8 cellular contexts compared by ENCODE assay signal in the genomic region with DNA sequence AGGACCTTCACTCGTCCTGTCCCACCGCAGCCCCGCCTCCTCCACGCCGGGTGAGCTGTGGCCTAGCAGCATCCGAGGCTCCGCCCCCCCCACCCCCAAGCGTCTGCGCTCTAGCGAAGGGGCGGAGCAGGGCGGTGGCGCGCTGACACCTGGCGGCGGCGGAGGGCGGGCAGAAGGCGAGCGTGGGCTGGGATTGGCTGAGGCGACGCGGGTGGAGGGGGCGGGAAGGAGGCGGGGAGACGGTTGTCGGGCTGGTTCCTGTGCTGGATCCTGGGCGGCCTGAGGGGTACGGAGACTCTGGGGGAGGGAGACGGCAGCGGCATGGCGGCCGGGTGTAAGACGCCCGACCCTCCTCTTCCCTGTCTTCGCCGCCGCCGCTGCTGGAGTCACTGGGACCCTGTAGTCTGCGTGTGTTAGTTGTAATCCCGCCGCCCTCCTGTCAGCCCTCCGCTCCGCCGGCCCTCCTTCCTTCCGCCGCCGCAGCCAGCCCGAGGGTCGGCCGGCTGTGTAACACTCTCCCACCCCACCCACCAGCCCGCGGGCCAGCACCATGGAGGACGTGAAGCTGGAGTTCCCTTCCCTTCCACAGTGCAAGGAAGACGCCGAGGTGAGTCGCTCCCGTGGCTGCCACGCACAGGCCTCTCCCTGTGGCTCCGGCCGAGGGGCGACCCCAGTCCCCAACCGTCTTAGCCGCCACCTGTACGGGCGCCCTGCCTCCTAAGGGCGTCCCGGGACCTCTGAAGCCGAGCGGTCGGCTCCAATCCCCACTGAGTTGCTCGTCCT. TPM values are rescaled to one million over a fixed set of nuclear protein-coding genes. Genes with fewer than 3 reads are reported as not detected.
DNase-seq lines count a peak whose midpoint lies in the region; ATAC-seq and TF ChIP-seq lines count a peak whose summit lies in the region.

A gene with protein sequence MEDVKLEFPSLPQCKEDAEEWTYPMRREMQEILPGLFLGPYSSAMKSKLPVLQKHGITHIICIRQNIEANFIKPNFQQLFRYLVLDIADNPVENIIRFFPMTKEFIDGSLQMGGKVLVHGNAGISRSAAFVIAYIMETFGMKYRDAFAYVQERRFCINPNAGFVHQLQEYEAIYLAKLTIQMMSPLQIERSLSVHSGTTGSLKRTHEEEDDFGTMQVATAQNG (plus strand): TSS at position 242 of the 783 bp plus-strand sequence. CDS start 309 bp downstream, at position 551.

- ATAC-seq in GM19351 (IDR thresholded peaks at IDR 0.05; ENCODE audit: unreplicated experiment) (peak; percentile 90), HG03520 (IDR thresholded peaks at IDR 0.05; ENCODE audit: unreplicated experiment) (peak; percentile 87), left colon (peak; percentile 97)

- peak within 1 kb of the TSS; percentile 96 for H3K4me3 Mint-ChIP-seq in activated CD4-positive, alpha-beta T cell treated with anti-CD3 and anti-CD28 coated beads, Interleukin-2, amount 10 ng/mL, durations not matched to agents 24 days and 14 days

- H3K27ac ChIP-seq in BLaER1 treated with 17β-estradiol and CSF1 and Interleukin-3, amounts not matched to agents 10 nM and 100 nM, result peak within 1 kb of the TSS; percentile 80 to 92 (median 85)
- peak within 1 kb of the TSS; percentile 73 to 96 for H3K27ac ChIP-seq in coronary artery

- DNase-seq in NCI-H526 treated with DMSO at 0.1 percent for 48 hours (lab: John Stamatoyannopoulos, UW) (peak; percentile 93), coronary artery (ENCODE audit: low spot score) (peak; percentile 99), left colon (peak; percentile 99 to 100)
- peak; percentile 99 for DNase-seq in activated CD4-positive, alpha-beta T cell treated with anti-CD3 and anti-CD28 coated beads, Interleukin-2, amount 10 ng/mL, durations not matched to agents 24 days and 14 days
- peak; percentile 98 to 99 for DNase-seq in stimulated activated CD4-positive, alpha-beta T cell treated with anti-CD3 and anti-CD28 coated beads, Interleukin-1b, Interleukin-23, amount 100 ng/mL, for 4 hours (ENCODE audit: low read depth in 2 of 2)

- no peak for TF ChIP-seq CTCF in coronary artery (IDR thresholded peaks at IDR 0.05)

- peaks cover 0 to 45% (median 14%) of the 10 kb centered on the region in 11 experiments; a peak in 14 of 22 replicates for H4K20me1 ChIP-seq in BLaER1 treated with 17β-estradiol and CSF1 and Interleukin-3, amounts not matched to agents 10 nM and 100 nM

- H3K36me3 Mint-ChIP-seq in activated CD4-positive, alpha-beta T cell treated with anti-CD3 and anti-CD28 coated beads, Interleukin-2, amount 10 ng/mL, durations not matched to agents 24 days and 14 days (ENCODE audit: low read depth), result peaks cover 40% of the 10 kb centered on the region

- H3K36me3 ChIP-seq in BLaER1 treated with 17β-estradiol and CSF1 and Interleukin-3, amounts not matched to agents 10 nM and 100 nM, result peaks cover 61 to 76% (median 68%) of the 10 kb centered on the region in 11 experiments

- peak within 1 kb of the TSS; percentile 88 to 95 (median 91) for H3K9ac ChIP-seq in BLaER1 treated with 17β-estradiol and CSF1 and Interleukin-3, amounts not matched to agents 10 nM and 100 nM

- H3K4me1 Mint-ChIP-seq in activated CD4-positive, alpha-beta T cell treated with anti-CD3 and anti-CD28 coated beads, Interleukin-2, amount 10 ng/mL, durations not matched to agents 24 days and 14 days, result peaks cover 21% of the 10 kb centered on the region

- no peaks in the 10 kb centered on the region for H3K9me3 Mint-ChIP-seq in activated CD4-positive, alpha-beta T cell treated with anti-CD3 and anti-CD28 coated beads, Interleukin-2, amount 10 ng/mL, durations not matched to agents 24 days and 14 days

- no peaks in the 10 kb centered on the region for H3K27me3 Mint-ChIP-seq in activated CD4-positive, alpha-beta T cell treated with anti-CD3 and anti-CD28 coated beads, Interleukin-2, amount 10 ng/mL, durations not matched to agents 24 days and 14 days

- H3K4me1 ChIP-seq in BLaER1 treated with 17β-estradiol and CSF1 and Interleukin-3, amounts not matched to agents 10 nM and 100 nM, result peaks cover 6 to 32% (median 21%) of the 10 kb centered on the region in 10 experiments; a peak in 18 of 20 replicates

- peaks cover 0 to 9% (median 0%) of the 10 kb centered on the region in 11 experiments; a peak in 2 of 22 replicates for H3K9me3 ChIP-seq in BLaER1 treated with 17β-estradiol and CSF1 and Interleukin-3, amounts not matched to agents 10 nM and 100 nM (replicated peaks in 1 of 11)

- H3K4me3 ChIP-seq in BLaER1 treated with 17β-estradiol and CSF1 and Interleukin-3, amounts not matched to agents 10 nM and 100 nM, result peak within 1 kb of the TSS; percentile 78 to 100 (median 94)
- H3K4me3 ChIP-seq in coronary artery, result peak within 1 kb of the TSS; percentile 97

- H3K27ac Mint-ChIP-seq in activated CD4-positive, alpha-beta T cell treated with anti-CD3 and anti-CD28 coated beads, Interleukin-2, amount 10 ng/mL, durations not matched to agents 24 days and 14 days, result peak within 1 kb of the TSS; percentile 88

- intact Hi-C loops in activated CD4-positive, alpha-beta T cell treated with anti-CD3 and anti-CD28 coated beads, Interleukin-2, amount 10 ng/mL, durations not matched to agents 24 days and 14 days (cut with micrococcal nuclease), result loop anchor here (1.0 to 2.0 kb wide), 5 partner anchors 12 to 177 kb away; a partner anchor contains a TSS
- intact Hi-C loops in left colon (cut with DNase I, micrococcal nuclease), result no loop called here

- H3K4me2 ChIP-seq in BLaER1 treated with 17β-estradiol and CSF1 and Interleukin-3, amounts not matched to agents 10 nM and 100 nM, result peak within 1 kb of the TSS; percentile 61 to 95 (median 87)

- no peaks in the 10 kb centered on the region for H3K27me3 ChIP-seq in BLaER1 treated with 17β-estradiol and CSF1 and Interleukin-3, amounts not matched to agents 10 nM and 100 nM

RNA-seq across cellular contexts. Expression of the gene that starts here (rescaled TPM):
- total RNA-seq in activated CD4-positive, alpha-beta T cell treated with anti-CD3 and anti-CD28 coated beads, Interleukin-2, amount 10 ng/mL, durations not matched to agents 24 days and 14 days, result 18.3 and 19.7 TPM in 2 replicates
- total RNA-seq in left colon, result 10 to 100 TPM in 1 of 2 donors, 1 to 10 TPM in 1; 8.5 to 10.1 TPM

Comparison
In these comparisons a context has a peak if more than half of its experiments do, and no peak if none do; other contexts are left out.
1. Peak in every context shown above with its lines: DNase-seq, ATAC-seq, H3K4me3 ChIP-seq and H3K27ac ChIP-seq.